Comparison of ENCODE assay signal across 8 cellular contexts in the genomic region with DNA sequence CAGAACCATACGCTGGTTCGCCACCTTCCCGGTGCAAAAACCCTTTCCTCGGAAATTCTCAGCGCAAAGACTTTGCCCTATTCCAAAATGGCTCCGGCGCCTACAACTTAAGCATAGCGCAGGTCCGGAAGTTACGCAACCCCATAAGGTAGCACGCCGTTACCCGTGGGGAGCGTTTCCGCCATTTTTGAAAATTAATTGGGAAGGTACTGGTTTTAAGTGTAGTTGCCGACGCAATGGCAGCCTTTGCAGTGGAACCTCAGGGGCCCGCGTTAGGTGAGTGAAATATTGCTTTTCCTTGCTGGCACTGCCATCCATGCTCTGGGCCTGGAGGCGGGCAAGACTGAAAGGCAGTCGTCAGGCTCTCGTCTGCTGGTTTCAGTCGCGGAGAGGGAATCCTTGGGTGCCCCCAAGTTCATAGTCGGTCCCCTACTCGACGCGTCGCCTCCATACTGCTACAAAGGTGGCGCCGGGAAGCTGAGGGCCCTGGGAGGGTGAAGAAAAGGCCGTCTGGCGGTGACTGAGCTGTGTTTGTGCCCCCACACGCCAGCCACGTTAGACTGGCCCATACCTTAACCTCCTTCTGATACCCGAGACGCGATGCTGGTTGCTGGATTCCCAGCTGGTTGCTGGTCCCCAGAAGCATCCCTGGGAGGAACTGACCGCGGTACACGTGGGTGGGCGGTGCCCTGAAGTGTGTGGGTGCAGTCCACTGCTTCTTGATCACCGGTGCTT. TPM values are rescaled to one million over a fixed set of nuclear protein-coding genes. Genes with fewer than 3 reads are reported as not detected.
DNase-seq lines count a peak whose midpoint lies in the region; ATAC-seq and TF ChIP-seq lines count a peak whose summit lies in the region.

A gene with protein sequence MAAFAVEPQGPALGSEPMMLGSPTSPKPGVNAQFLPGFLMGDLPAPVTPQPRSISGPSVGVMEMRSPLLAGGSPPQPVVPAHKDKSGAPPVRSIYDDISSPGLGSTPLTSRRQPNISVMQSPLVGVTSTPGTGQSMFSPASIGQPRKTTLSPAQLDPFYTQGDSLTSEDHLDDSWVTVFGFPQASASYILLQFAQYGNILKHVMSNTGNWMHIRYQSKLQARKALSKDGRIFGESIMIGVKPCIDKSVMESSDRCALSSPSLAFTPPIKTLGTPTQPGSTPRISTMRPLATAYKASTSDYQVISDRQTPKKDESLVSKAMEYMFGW (plus strand): TSS at position 222 of the 735 bp plus-strand sequence. CDS start 15 bp downstream, at position 237.

- in situ Hi-C loops in Caki2 (cut with HindIII; ENCODE audit: low pct_unique_long_range_greater_than_20kb, low sequenced_read_pairs), result no loop called here

- no peaks in the 10 kb centered on the region for H3K36me3 Mint-ChIP-seq in endothelial cell (ENCODE audit: low read depth, unreplicated experiment)
- H3K36me3 Mint-ChIP-seq in mesothelial cell of epicardium, result no peaks in the 10 kb centered on the region

- no peaks in the 10 kb centered on the region for H3F3A ChIP-seq in OCI-LY1 (ENCODE audit: insufficient read depth, low read length)

- H3K79me2 ChIP-seq in OCI-LY1 (ENCODE audit: insufficient read depth, low read length), result peaks cover 48% of the 10 kb centered on the region

- under 1% methylated on average over 43 of the region's 43 CpGs for WGBS in HUES64

- H2AFZ ChIP-seq in OCI-LY1 (ENCODE audit: low read length), result peak within 1 kb of the TSS; percentile 76

- H3K4me3 Mint-ChIP-seq in endothelial cell (ENCODE audit: unreplicated experiment), result peak within 1 kb of the TSS; percentile 95
- H3K4me3 Mint-ChIP-seq in mesothelial cell of epicardium, result peak within 1 kb of the TSS; percentile 96

- H3K27ac ChIP-seq in HUES64 (ENCODE audit: low read depth, low read length) (peak within 1 kb of the TSS; percentile 96), OCI-LY1 (ENCODE audit: low read depth, low read length, poor library complexity, severe bottlenecking) (peak within 1 kb of the TSS; percentile 84)

- no peaks in the 10 kb centered on the region for H3K27me3 ChIP-seq in HUES64 (ENCODE audit: insufficient read depth, low read length)
- H3K27me3 ChIP-seq in OCI-LY1 (ENCODE audit: insufficient read depth, low read length), result no peaks in the 10 kb centered on the region

- H3K4me3 ChIP-seq in HUES64 (ENCODE audit: low read length) (peak within 1 kb of the TSS; percentile 73), OCI-LY1 (ENCODE audit: low read depth, low read length, poor library complexity, severe bottlenecking) (peak within 1 kb of the TSS; percentile 97)

- H3K9me3 Mint-ChIP-seq in endothelial cell (ENCODE audit: unreplicated experiment), result no peaks in the 10 kb centered on the region
- no peaks in the 10 kb centered on the region for H3K9me3 Mint-ChIP-seq in mesothelial cell of epicardium

- H3K9ac ChIP-seq in HUES64 (ENCODE audit: low read depth, low read length) (peak within 1 kb of the TSS; percentile 92), OCI-LY1 (ENCODE audit: low read length) (peak within 1 kb of the TSS; percentile 83)

- H3K27ac Mint-ChIP-seq in endothelial cell (ENCODE audit: unreplicated experiment), result peak within 1 kb of the TSS; percentile 90
- peak within 1 kb of the TSS; percentile 99 for H3K27ac Mint-ChIP-seq in mesothelial cell of epicardium

- H4K20me1 ChIP-seq in OCI-LY1 (ENCODE audit: insufficient read depth, low read length), result no peaks in the 10 kb centered on the region

- peak within 1 kb of the TSS; percentile 94 for H3K4me2 ChIP-seq in OCI-LY1 (ENCODE audit: low read length)

- no peak for TF ChIP-seq CTCF in OCI-LY1 (IDR thresholded peaks at IDR 0.05; ENCODE audit: low read length)
- no peak for TF ChIP-seq CTCF in endothelial cell (IDR thresholded peaks at IDR 0.05; ENCODE audit: unreplicated experiment)
- no peak for TF ChIP-seq CTCF in mesothelial cell of epicardium (IDR thresholded peaks at IDR 0.05; ENCODE audit: unreplicated experiment)

- H3K4me1 Mint-ChIP-seq in endothelial cell (ENCODE audit: unreplicated experiment), result peaks cover 21% of the 10 kb centered on the region
- H3K4me1 Mint-ChIP-seq in mesothelial cell of epicardium, result peaks cover 21% of the 10 kb centered on the region

- ATAC-seq in GM21447 (IDR thresholded peaks at IDR 0.05; ENCODE audit: unreplicated experiment), result peak; percentile 89

- H3K36me3 ChIP-seq in HUES64 (ENCODE audit: insufficient read depth, low read length) (peaks cover 14% of the 10 kb centered on the region), OCI-LY1 (ENCODE audit: insufficient read depth, low read length) (peaks cover 9% of the 10 kb centered on the region)

- peaks cover 8% of the 10 kb centered on the region for H3K4me1 ChIP-seq in HUES64 (ENCODE audit: insufficient read depth, low read length)
- H3K4me1 ChIP-seq in OCI-LY1 (ENCODE audit: insufficient read depth, low read length, severe bottlenecking), result peaks cover 32% of the 10 kb centered on the region

- no peaks in the 10 kb centered on the region for H3K9me3 ChIP-seq in HUES64 (ENCODE audit: insufficient read depth, low read depth, low read length)
- no peaks in the 10 kb centered on the region for H3K9me3 ChIP-seq in OCI-LY1 (ENCODE audit: low read length)

- DNase-seq in Caki2 (ENCODE audit: low read depth), result peak; percentile 88
- DNase-seq in activated CD8-positive, alpha-beta memory T cell treated with anti-CD3 and anti-CD28 coated beads, Interleukin-2, amount 50 U/mL, for 4 hours, result peak; percentile 81
- DNase-seq in endothelial cell (ENCODE audit: low spot score), result peak; percentile 85
- DNase-seq in mesothelial cell of epicardium (ENCODE audit: low spot score in 2 of 2, unreplicated experiment in 2 of 2), result peak; percentile 67 to 93
- DNase-seq in stimulated activated CD8-positive, alpha-beta memory T cell treated with anti-CD3 and anti-CD28 coated beads, Interleukin-15, amount 100 ng/mL, for 48 hours (ENCODE audit: low read depth in 2 of 2), result peak; percentile 69 to 72

- H3K27me3 Mint-ChIP-seq in endothelial cell (ENCODE audit: unreplicated experiment) (no peaks in the 10 kb centered on the region), mesothelial cell of epicardium (ENCODE audit: low read depth) (peaks cover 2% of the 10 kb centered on the region)

- no peaks in the 10 kb centered on the region for H3K9me2 ChIP-seq in OCI-LY1 (ENCODE audit: low read depth, low read length)

RNA-seq across cellular contexts. Expression of the gene that starts here (rescaled TPM):
- 29.0 and 58.0 TPM in 2 replicates for total RNA-seq in Caki2 (2014; rRNA removed; shearing (Covaris generic); ENCODE audit: low replicate concordance)
- polyA plus RNA-seq in HUES64 (2013, experiment 1 of 2), result 34.7 TPM
- polyA plus RNA-seq in HUES64 (2013, experiment 2 of 2), result 34.0 TPM
- 11.8 TPM for total RNA-seq in endothelial cell (ENCODE audit: unreplicated experiment)
- 17.0 to 22.6 TPM (median 19.8 TPM) in 3 replicates for total RNA-seq in mesothelial cell of epicardium

Comparison
In these comparisons a context has a peak if more than half of its experiments do, and no peak if none do; other contexts are left out.
1. Peak in every context shown above with its lines: DNase-seq, ATAC-seq, H3K4me3 ChIP-seq and H3K27ac ChIP-seq.